10 cellular contexts compared by ENCODE assay signal in the genomic region with DNA sequence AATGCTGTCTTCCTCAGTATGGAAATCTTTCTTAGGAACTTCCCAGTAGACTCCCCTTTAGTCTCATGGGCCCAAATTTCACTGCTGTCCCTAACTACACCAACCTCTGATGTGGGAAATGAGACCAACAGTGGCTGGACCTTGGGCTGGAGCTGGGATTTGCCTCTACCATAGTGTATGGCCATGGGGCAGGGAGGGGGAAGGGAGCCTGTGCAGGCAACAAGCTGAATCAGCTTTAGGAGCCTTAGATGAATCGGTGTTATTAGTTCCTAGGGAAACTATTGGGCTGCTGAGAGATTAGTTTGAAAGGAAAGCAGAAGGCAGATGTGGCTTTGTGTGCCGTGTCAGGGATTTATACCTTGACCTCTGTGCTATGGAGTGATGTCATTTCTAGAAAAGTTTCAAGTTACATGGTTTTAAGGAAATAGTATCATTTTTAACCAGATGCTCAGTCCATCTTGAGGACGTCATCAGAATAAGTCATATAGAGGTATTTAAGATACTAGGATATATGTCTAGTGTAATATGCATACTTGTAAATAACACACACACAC. TPM values are rescaled to one million over a fixed set of nuclear protein-coding genes. Genes with fewer than 3 reads are reported as not detected.
DNase-seq lines count a peak whose midpoint lies in the region; ATAC-seq, FAIRE-seq and TF ChIP-seq lines count a peak whose summit lies in the region.
"Had no signal": no experiment of that assay in that cellular context is flagged by ENCODE, and none has a peak within 500 bp of the region (broad histone marks: within the 10 kb centered on the region; RNA-seq: fewer than 3 reads in every experiment).

No MANE protein-coding gene starts in this region.

- H3K9ac ChIP-seq in IMR-90 (ENCODE audit: low read depth, low read length), result no peak overlapping the region

- TF ChIP-seq CTCF in IMR-90 (conservative IDR thresholded peaks at IDR 0.05; ENCODE audit: low read depth, low read length) (no peak), adrenal gland (IDR thresholded peaks at IDR 0.05) (no peak)

- H2AFZ ChIP-seq in IMR-90 (replicated peaks; ENCODE audit: low read length, poor library complexity), result no peak overlapping the region

- no peak overlapping the region for H4K91ac ChIP-seq in IMR-90 (ENCODE audit: insufficient read depth, low read depth, low read length)

- no peak overlapping the region for H3K56ac ChIP-seq in IMR-90 (ENCODE audit: extremely low read depth, insufficient read depth, low read length)

- FAIRE-seq in small intestine (lab: Jason Lieb, UNC), result no peak

- TF ChIP-seq POLR2A in IMR-90 (IDR thresholded peaks at IDR 0.05; ENCODE audit: low read depth, low read length) (no peak), adrenal gland (IDR thresholded peaks at IDR 0.05) (no peak)

- CTCF ChIA-PET in IMR-90 (lab: Yijun Ruan, JAX), result interaction anchor here (0.7 to 1.7 kb wide), 4 partner anchors 9 to 319 kb away, joined by 3 to 6 read pairs (median 4); no protein-coding TSS in a partner anchor

- H3K4ac ChIP-seq in IMR-90 (ENCODE audit: low read depth, low read length), result no peak overlapping the region

- H2BK5ac ChIP-seq in IMR-90 (ENCODE audit: low read depth, low read length, poor library complexity, severe bottlenecking), result no peak overlapping the region

- dilution Hi-C loops in IMR-90 (cut with HindIII; ENCODE audit: low sequenced_read_pairs, unreplicated experiment), result no loop called here

- H2BK15ac ChIP-seq in IMR-90 (ENCODE audit: low read depth, low read length), result no peak overlapping the region

- POLR2A ChIA-PET in IMR-90 (lab: Charles Lee; ENCODE audit: unreplicated experiment), result no interaction called here

- H3K18ac ChIP-seq in IMR-90 (ENCODE audit: low read depth, low read length), result no peak overlapping the region

- H3K79me1 ChIP-seq in IMR-90 (ENCODE audit: low read depth in 1 of 2, low read length in 2 of 2), result no peaks in the 10 kb centered on the region

- H3K36me3 ChIP-seq in IMR-90 (ENCODE audit: control insufficient read depth, insufficient read depth, low read length) (no peaks in the 10 kb centered on the region), adrenal gland (replicated peaks in 1 of 2) (no peaks in the 10 kb centered on the region), small intestine (ENCODE audit: control insufficient read depth in 2 of 2, insufficient read depth in 2 of 2, low read length in 2 of 2) (peaks cover 0 to 2% of the 10 kb centered on the region in 2 donors)
- H3K36me3 ChIP-seq: brain microvascular endothelial cell had no signal

- no peak for TF ChIP-seq RAD21 in IMR-90 (IDR thresholded peaks at IDR 0.05; ENCODE audit: low read length)

- ATAC-seq in IMR-90 (ENCODE audit: low read depth) (peak; percentile 25), HG02588 (IDR thresholded peaks at IDR 0.05; ENCODE audit: unreplicated experiment) (no peak)

- no peak overlapping the region for H2AK5ac ChIP-seq in IMR-90 (ENCODE audit: low read depth, low read length)

- H3K9me1 ChIP-seq in IMR-90 (ENCODE audit: insufficient read depth, low read length), result no peaks in the 10 kb centered on the region

- H3K9me3 ChIP-seq in IMR-90 (ENCODE audit: control insufficient read depth, insufficient read depth, low read length), result no peaks in the 10 kb centered on the region
- H3K9me3 ChIP-seq in adrenal gland (replicated peaks in 1 of 3), result no peaks in the 10 kb centered on the region
- H3K9me3 ChIP-seq in small intestine (ENCODE audit: control insufficient read depth, low read depth), result no peaks in the 10 kb centered on the region

- H4K5ac ChIP-seq in IMR-90 (ENCODE audit: low read depth, low read length), result no peak overlapping the region

- BruUV-seq in IMR-90 (replicated peaks; lab: Mats Ljungman, UMichigan), result no TSS peak

- 0 out of 2 replicates have a peak overlapping the region, but pooled peaks have one; percentile 15 for H2BK120ac ChIP-seq in IMR-90 (ENCODE audit: low read depth, low read length)

- H3K4me3 ChIP-seq in IMR-90 (ENCODE audit: insufficient read depth, low read depth, low read length) (no peak overlapping the region), adrenal gland (no peak overlapping the region), small intestine (ENCODE audit: low read depth in 1 of 2, low read length in 2 of 2) (no peak overlapping the region)

- no peak overlapping the region for H3K14ac ChIP-seq in IMR-90 (replicated peaks; ENCODE audit: low read depth, low read length)

- in situ Hi-C loops in IMR-90 (cut with MboI; ENCODE audit: low sequenced_read_pairs), result loop anchor here (5.0 kb wide), 1 partner anchor 312 kb away; no protein-coding TSS in a partner anchor

- no peak overlapping the region for H2AK9ac ChIP-seq in IMR-90 (replicated peaks; ENCODE audit: low read depth, low read length, poor library complexity)

- H3K23ac ChIP-seq in IMR-90 (ENCODE audit: low read depth, low read length), result no peak overlapping the region

- no CpG with 5 or more reads among the region's 3 CpGs for WGBS in IMR-90 (ENCODE audit: extremely low coverage in 2 of 2, insufficient read length in 1 of 2), 2 experiments
- 27 to 48% (median 36%) methylated on average over 3 of the region's 3 CpGs for WGBS in adrenal gland, 4 donors
- 35 to 46% (median 39%) methylated on average over 3 of the region's 3 CpGs for WGBS in small intestine, 3 donors

- H3K27me3 ChIP-seq in IMR-90 (ENCODE audit: control insufficient read depth, insufficient read depth, low read length) (no peaks in the 10 kb centered on the region), adrenal gland (no peaks in the 10 kb centered on the region), small intestine (ENCODE audit: control insufficient read depth in 2 of 2, insufficient read depth in 2 of 2, low read length in 2 of 2) (no peaks in the 10 kb centered on the region)
- H3K27me3 ChIP-seq: brain microvascular endothelial cell had no signal

- H3K4me2 ChIP-seq in IMR-90 (ENCODE audit: low read depth, low read length), result peak overlapping the region; percentile 45

- H4K8ac ChIP-seq in IMR-90 (ENCODE audit: low read depth in 2 of 2, low read length in 2 of 2), result no peak overlapping the region

- intact Hi-C loops in IMR-90 (cut with micrococcal nuclease) (loop anchor here (1.0 to 5.0 kb wide), 6 partner anchors 178 to 743 kb away; no protein-coding TSS in a partner anchor), adrenal gland (cut with DNase I) (loop anchor here (5.0 to 10.0 kb wide), 4 partner anchors 157 to 319 kb away; no protein-coding TSS in a partner anchor)

- H3K27ac ChIP-seq in IMR-90 (ENCODE audit: insufficient read depth, low read length) (no peak overlapping the region), adrenal gland (peak overlapping the region in 4 of 5 donors; percentile 11 to 58 (median 42)), small intestine (ENCODE audit: low read depth in 1 of 2, low read length in 1 of 2) (peak overlapping the region; percentile 11 to 22)
- H3K27ac ChIP-seq: brain microvascular endothelial cell, VCaP had no signal

- H3K4me1 ChIP-seq in IMR-90 (ENCODE audit: control insufficient read depth, insufficient read depth, low read length), result 0 out of 2 replicates have a peak, but pooled peaks cover 2% of the 10 kb centered on the region
- H3K4me1 ChIP-seq in adrenal gland (replicated peaks in 1 of 2), result peaks cover 6 to 19% of the 10 kb centered on the region in 2 donors
- H3K4me1 ChIP-seq in small intestine (ENCODE audit: control insufficient read depth in 2 of 2, insufficient read depth in 1 of 2, low read depth in 1 of 2, low read length in 1 of 2), result no peaks in the 10 kb centered on the region

- no peak overlapping the region for H2BK20ac ChIP-seq in IMR-90 (ENCODE audit: low read depth, low read length)

- DNase-seq in IMR-90 (peak; percentile 73), adrenal gland (peak; percentile 34 to 61 (median 53)), kidney tubule cell (ENCODE audit: low spot score) (peak; percentile 25), small intestine (peak; percentile 42), SW 1271 (lab: John Stamatoyannopoulos, UW) (no peak), hepatic stellate cell (ENCODE audit: low spot score) (no peak)
- DNase-seq: activated gamma-delta T cell treated with Interleukin-2 at 50 U/mL for 16 hours had no signal

- H4K20me1 ChIP-seq in IMR-90 (ENCODE audit: insufficient read depth, low read length), result no peaks in the 10 kb centered on the region

TF ChIP-seq in IMR-90, 13 proteins besides CTCF, POLR2A, EP300 and RAD21:
- TF ChIP-seq MAFK (IDR thresholded peaks at IDR 0.05; ENCODE audit: low read depth, low read length), result 0 out of 2 replicates have a peak, but pooled peaks have one; percentile 11
- TF ChIP-seq RFX5 (IDR thresholded peaks at IDR 0.05; ENCODE audit: low read depth, low read length), result no peak
- TF ChIP-seq, protein P1, sequence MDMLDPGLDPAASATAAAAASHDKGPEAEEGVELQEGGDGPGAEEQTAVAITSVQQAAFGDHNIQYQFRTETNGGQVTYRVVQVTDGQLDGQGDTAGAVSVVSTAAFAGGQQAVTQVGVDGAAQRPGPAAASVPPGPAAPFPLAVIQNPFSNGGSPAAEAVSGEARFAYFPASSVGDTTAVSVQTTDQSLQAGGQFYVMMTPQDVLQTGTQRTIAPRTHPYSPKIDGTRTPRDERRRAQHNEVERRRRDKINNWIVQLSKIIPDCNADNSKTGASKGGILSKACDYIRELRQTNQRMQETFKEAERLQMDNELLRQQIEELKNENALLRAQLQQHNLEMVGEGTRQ (IDR thresholded peaks at IDR 0.05; ENCODE audit: low read depth, low read length), result no peak
- TF ChIP-seq NFE2L2 (IDR thresholded peaks at IDR 0.05; ENCODE audit: low read depth, low read length), result no peak
- TF ChIP-seq, protein P2, sequence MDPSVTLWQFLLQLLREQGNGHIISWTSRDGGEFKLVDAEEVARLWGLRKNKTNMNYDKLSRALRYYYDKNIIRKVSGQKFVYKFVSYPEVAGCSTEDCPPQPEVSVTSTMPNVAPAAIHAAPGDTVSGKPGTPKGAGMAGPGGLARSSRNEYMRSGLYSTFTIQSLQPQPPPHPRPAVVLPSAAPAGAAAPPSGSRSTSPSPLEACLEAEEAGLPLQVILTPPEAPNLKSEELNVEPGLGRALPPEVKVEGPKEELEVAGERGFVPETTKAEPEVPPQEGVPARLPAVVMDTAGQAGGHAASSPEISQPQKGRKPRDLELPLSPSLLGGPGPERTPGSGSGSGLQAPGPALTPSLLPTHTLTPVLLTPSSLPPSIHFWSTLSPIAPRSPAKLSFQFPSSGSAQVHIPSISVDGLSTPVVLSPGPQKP (IDR thresholded peaks at IDR 0.05; ENCODE audit: borderline replicate concordance, low read depth, low read length), result no peak

RNA-seq across cellular contexts. Expression of a gene that starts 19.6 kb away (rescaled TPM):
- 15.6 and 27.2 TPM in 2 replicates for total RNA-seq in IMR-90 (2012; rRNA removed)
- 4.7 and 5.2 TPM in 2 replicates for polyA plus RNA-seq in IMR-90 (2012; rRNA removed)
- polyA plus RNA-seq in IMR-90 (2012; cell fraction: cytosol; rRNA removed), result 0.37 and 0.60 TPM in 2 replicates
- 0.73 and 9.0 TPM in 2 replicates for polyA plus RNA-seq in IMR-90 (2012; cell fraction: nucleus; rRNA removed; ENCODE audit: low replicate concordance)
- 10 to 100 TPM in 1 of 8 donors, 1 to 10 TPM in 6, under 1 TPM in 1; 0.48 to 10.6 (median 4.8) TPM for total RNA-seq in adrenal gland
- 1 to 10 TPM in 2 of 3 donors, under 1 TPM in 1; 0.84 to 1.9 (median 1.8) TPM for polyA plus RNA-seq in adrenal gland
- polyA plus RNA-seq in small intestine, result 1 to 10 TPM; 2.2 to 4.8 (median 4.2) TPM

Comparison
In these comparisons a context has a peak if more than half of its experiments do, and no peak if none do; other contexts are left out.
1. DNase-seq: peak in IMR-90 (single experiment), adrenal gland (7 of 7), kidney tubule cell (single experiment) and small intestine (single experiment); none in SW 1271 (0 of 2) and hepatic stellate cell (single experiment).